32 cellular contexts compared by ENCODE assay signal in genomic region chr2:26380281-26380680, GRCh38. TPM values are rescaled to one million over a fixed set of nuclear protein-coding genes. Genes with fewer than 3 reads are reported as not detected.
"Had no signal": no experiment of that assay in that cellular context is flagged by ENCODE, and none has a peak within 500 bp of the region (broad histone marks: within the 10 kb centered on the region; RNA-seq: fewer than 3 reads in every experiment).

No MANE protein-coding gene starts in this region.

- H3K4me1 Mint-ChIP-seq: naive B cell, nephron progenitor cell had no signal

- H3K27ac Mint-ChIP-seq: activated CD4-positive, alpha-beta T cell treated with anti-CD3 and anti-CD28 coated beads for 36 hours; activated naive CD4-positive, alpha-beta T cell treated with anti-CD3 and anti-CD28 coated beads, Interleukin-2, amount 50 U/mL, for 24 hours; activated T-helper 1 cell treated with anti-CD3 and anti-CD28 coated beads, Interleukin-12 subunit alpha, Interleukin-12 subunit beta, Interleukin-2, Interleukin-4 antibody, amounts not matched to agents 30 ng/mL and 10 ng/mL and 1 ng/mL, durations not matched to agents 14 hours and 24 hours and 36 hours; nephron progenitor cell; progenitor cell of endocrine pancreas; T-helper 2 cell treated with Interferon-gamma antibody and Interleukin-4, amounts not matched to agents 5 μg/mL and 100 μg/mL, for 36 hours had no signal

- H3K4me3 Mint-ChIP-seq: activated CD4-positive, alpha-beta T cell treated with anti-CD3 and anti-CD28 coated beads for 36 hours; activated naive CD4-positive, alpha-beta T cell treated with anti-CD3 and anti-CD28 coated beads, Interleukin-2, amount 50 U/mL, for 24 hours; activated T-helper 1 cell treated with anti-CD3 and anti-CD28 coated beads, Interleukin-12 subunit alpha, Interleukin-12 subunit beta, Interleukin-2, Interleukin-4 antibody, amounts not matched to agents 30 ng/mL and 10 ng/mL and 1 ng/mL, durations not matched to agents 14 hours and 24 hours and 36 hours; naive B cell; nephron progenitor cell; T-helper 2 cell treated with Interferon-gamma antibody and Interleukin-4, amounts not matched to agents 5 μg/mL and 100 μg/mL, for 36 hours had no signal

- H3K27me3 Mint-ChIP-seq: activated CD4-positive, alpha-beta T cell treated with anti-CD3 and anti-CD28 coated beads for 36 hours; activated naive CD4-positive, alpha-beta T cell treated with anti-CD3 and anti-CD28 coated beads, Interleukin-2, amount 50 U/mL, for 24 hours; naive B cell; progenitor cell of endocrine pancreas had no signal

- H3K9me3 Mint-ChIP-seq: activated naive CD4-positive, alpha-beta T cell treated with anti-CD3 and anti-CD28 coated beads, Interleukin-2, amount 50 U/mL, for 24 hours; activated T-helper 1 cell treated with anti-CD3 and anti-CD28 coated beads, Interleukin-12 subunit alpha, Interleukin-12 subunit beta, Interleukin-2, Interleukin-4 antibody, amounts not matched to agents 30 ng/mL and 10 ng/mL and 1 ng/mL, durations not matched to agents 14 hours and 24 hours and 36 hours; naive B cell; nephron progenitor cell; T-helper 2 cell treated with Interferon-gamma antibody and Interleukin-4, amounts not matched to agents 5 μg/mL and 100 μg/mL, for 36 hours had no signal

- DNase-seq: activated CD4-positive, alpha-beta T cell treated with anti-CD3 and anti-CD28 coated beads for 36 hours; activated CD4-positive, alpha-beta T cell treated with anti-CD3 and anti-CD28 coated beads, Interleukin-2, amount 50 U/mL, for 4 hours; activated CD4-positive, CD25-positive, alpha-beta regulatory T cell; activated CD8-positive, alpha-beta memory T cell treated with anti-CD3 and anti-CD28 coated beads, Interleukin-2, amount 50 U/mL, for 4 hours; activated gamma-delta T cell; activated T-cell treated with anti-CD3 and anti-CD28 coated beads, Interleukin-2, amount 50 U/mL, for 1 hour; central memory CD4-positive, alpha-beta T cell; islet precursor cell; left cardiac atrium; left ventricle myocardium superior; naive B cell; nephron progenitor cell; ovary; stimulated activated CD4-positive, alpha-beta T cell treated with anti-CD3 and anti-CD28 coated beads, Interleukin-12 subunit alpha, Interleukin-12 subunit beta, amount 100 ng/mL, for 4 hours; stimulated activated CD4-positive, alpha-beta T cell treated with anti-CD3 and anti-CD28 coated beads, Interleukin-4, amount 100 ng/mL, for 1 hour; stimulated activated naive CD8-positive, alpha-beta T cell treated with anti-CD3 and anti-CD28 coated beads, Interleukin-15, Interleukin-2, amounts not matched to agents 100 U/mL and 50 U/mL, for 24 hours; testis; transverse colon; uterus had no signal

- ATAC-seq: activated CD4-positive, alpha-beta T cell treated with anti-CD3 and anti-CD28 coated beads for 36 hours; gastroesophageal sphincter; left cardiac atrium; left ventricle myocardium superior; sciatic nerve; stimulated activated naive CD8-positive, alpha-beta T cell treated with anti-CD3 and anti-CD28 coated beads, Interleukin-15, Interleukin-2, amounts not matched to agents 100 U/mL and 50 U/mL, for 24 hours had no signal

- H3K27ac ChIP-seq: breast epithelium, gastroesophageal sphincter, hepatocyte, neutrophil, ovary, skin epidermis, testis, transverse colon, uterus had no signal

RNA-seq across cellular contexts. Expression of gene DRC1, which starts 21.4 kb away (rescaled TPM):
- total RNA-seq: activated CD4-positive, alpha-beta T cell treated with anti-CD3 and anti-CD28 coated beads for 36 hours; activated CD8-positive, alpha-beta memory T cell treated with anti-CD3 and anti-CD28 coated beads for 36 hours; activated T-helper 1 cell treated with anti-CD3 and anti-CD28 coated beads, Interleukin-12 subunit alpha, Interleukin-12 subunit beta, Interleukin-2, Interleukin-4 antibody, amounts not matched to agents 30 ng/mL and 10 ng/mL and 1 ng/mL, durations not matched to agents 14 hours and 24 hours and 36 hours; breast epithelium; fibroblast of villous mesenchyme; hepatocyte; left cardiac atrium; left ventricle myocardium superior; lung microvascular endothelial cell; transverse colon had no signal

RNA-seq across cellular contexts. Expression of gene ADGRF3, which starts 33.7 kb away (rescaled TPM):
- total RNA-seq: gastroesophageal sphincter, left ventricle myocardium superior, sciatic nerve, transverse colon had no signal
